25 cellular contexts compared by ENCODE assay signal in the genomic region with DNA sequence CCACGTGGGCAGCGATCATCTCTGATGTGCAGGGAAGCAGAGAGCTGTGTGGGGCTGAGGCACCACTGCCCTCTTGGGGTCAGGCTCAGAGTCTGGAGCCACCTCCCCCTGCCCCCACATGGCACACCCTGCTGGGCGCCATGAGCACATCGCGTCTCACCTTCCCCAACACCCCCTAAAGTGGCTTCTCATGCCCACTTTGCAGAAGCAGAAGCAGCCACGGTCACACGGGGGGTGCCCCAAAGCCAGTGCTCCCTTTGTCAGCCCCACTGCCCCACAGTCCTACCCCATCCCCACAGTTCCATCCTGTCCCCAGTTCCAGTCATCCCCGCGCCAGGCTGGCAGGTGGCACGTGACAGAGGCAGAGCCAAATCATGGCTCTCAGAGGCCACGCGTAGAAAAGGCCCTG. TPM values are rescaled to one million over a fixed set of nuclear protein-coding genes. Genes with fewer than 3 reads are reported as not detected.
A peak's percentile ranks its signal among the peaks of the same experiment; 100 is the strongest.
DNase-seq lines count a peak whose midpoint lies in the region; ATAC-seq, FAIRE-seq and TF ChIP-seq lines count a peak whose summit lies in the region.
"Had no signal": no experiment of that assay in that cellular context is flagged by ENCODE, and none has a peak within 500 bp of the region (broad histone marks: within the 10 kb centered on the region; RNA-seq: fewer than 3 reads in every experiment).

No MANE protein-coding gene starts in this region.

- H3K4me1 Mint-ChIP-seq in activated naive CD8-positive, alpha-beta T cell treated with anti-CD3 and anti-CD28 coated beads, Interleukin-2, amount 10 ng/mL, durations not matched to agents 7 days and 5 days = peaks cover 1% of the 10 kb centered on the region
- peaks cover 4% of the 10 kb centered on the region for H3K4me1 Mint-ChIP-seq in activated naive CD8-positive, alpha-beta T cell treated with anti-CD3 and anti-CD28 coated beads for 36 hours
- H3K4me1 Mint-ChIP-seq: stimulated activated memory B cell treated with anti-CD40 and anti-IgM and Interleukin-4, amounts not matched to agents 10 μg/mL and 1 μg/mL and 100 μg/mL, for 72 hours had no signal

- H3K4me3 Mint-ChIP-seq in activated naive CD8-positive, alpha-beta T cell treated with anti-CD3 and anti-CD28 coated beads, Interleukin-2, amount 10 ng/mL, durations not matched to agents 7 days and 5 days = no peak overlapping the region
- H3K4me3 Mint-ChIP-seq in activated naive CD8-positive, alpha-beta T cell treated with anti-CD3 and anti-CD28 coated beads for 36 hours = no peak overlapping the region
- H3K4me3 Mint-ChIP-seq: stimulated activated memory B cell treated with anti-CD40 and anti-IgM and Interleukin-4, amounts not matched to agents 10 μg/mL and 1 μg/mL and 100 μg/mL, for 72 hours had no signal

- 83% methylated on average over 5 of the region's 12 CpGs for WGBS in K562 (ENCODE audit: insufficient coverage, low coverage, missing lambda C conversion rate)

- no peak for TF ChIP-seq EP300 in K562 (IDR thresholded peaks at IDR 0.05; ENCODE audit: low read length)

- no peaks in the 10 kb centered on the region for H3K36me3 ChIP-seq in K562 (ENCODE audit: control insufficient read depth, insufficient read depth, low read length)
- H3K36me3 ChIP-seq: BE2C, breast epithelium had no signal

- no peaks in the 10 kb centered on the region for H3K9me3 ChIP-seq in K562 (replicated peaks; ENCODE audit: control insufficient read depth, insufficient read depth, low read depth, low read length)
- H3K9me3 ChIP-seq: BE2C, breast epithelium, colonic mucosa had no signal

- H3K9me3 Mint-ChIP-seq in activated naive CD8-positive, alpha-beta T cell treated with anti-CD3 and anti-CD28 coated beads, Interleukin-2, amount 10 ng/mL, durations not matched to agents 7 days and 5 days = no peaks in the 10 kb centered on the region
- no peaks in the 10 kb centered on the region for H3K9me3 Mint-ChIP-seq in activated naive CD8-positive, alpha-beta T cell treated with anti-CD3 and anti-CD28 coated beads for 36 hours
- H3K9me3 Mint-ChIP-seq: stimulated activated memory B cell treated with anti-CD40 and anti-IgM and Interleukin-4, amounts not matched to agents 10 μg/mL and 1 μg/mL and 100 μg/mL, for 72 hours had no signal

- BruUV-seq in K562 (replicated peaks; lab: Mats Ljungman, UMichigan) = no TSS peak

- peak; percentile 8 to 42 (median 39); a peak in 4 of 6 replicates for TF ChIP-seq CTCF in K562 (IDR thresholded peaks at IDR 0.05 in 2 of 3, conservative IDR thresholded peaks at IDR 0.05 in 1 of 3; ENCODE audit: insufficient read depth in 2 of 3, low read depth in 1 of 3, low read length in 3 of 3)
- no peak for TF ChIP-seq CTCF in coronary artery (IDR thresholded peaks at IDR 0.05)

- no peak overlapping the region for H3K9ac ChIP-seq in K562 (ENCODE audit: insufficient read depth in 1 of 2, low read depth in 2 of 2, low read length in 2 of 2)

- CTCF ChIA-PET in K562 (lab: Yijun Ruan, JAX; ENCODE audit: low intra/inter-chr PET ratio) = interaction anchor here (0.6 kb wide), 1 partner anchor 134 kb away, joined by 3 read pairs; no protein-coding TSS in a partner anchor

- FAIRE-seq in K562 (lab: Jason Lieb, UNC) = no peak
- FAIRE-seq: H54, TTC549, urothelium cell line had no signal

- no peak for ATAC-seq in activated naive CD8-positive, alpha-beta T cell treated with anti-CD3 and anti-CD28 coated beads, Interleukin-2, amount 10 ng/mL, durations not matched to agents 7 days and 5 days (ENCODE audit: low read depth)
- ATAC-seq in K562 = 0 out of 3 replicates have a peak, but pooled peaks have one; percentile 39
- no peak for ATAC-seq in HG03025 (IDR thresholded peaks at IDR 0.05; ENCODE audit: low FRiP score, unreplicated experiment)
- ATAC-seq: stimulated activated memory B cell treated with anti-CD40 and anti-IgM and Interleukin-4, amounts not matched to agents 10 μg/mL and 1 μg/mL and 100 μg/mL, for 72 hours had no signal

- H3K79me2 ChIP-seq in K562 (ENCODE audit: control insufficient read depth, insufficient read depth, low read length) = no peaks in the 10 kb centered on the region

- in situ Hi-C loops in K562 (cut with MboI) = no loop called here

- peak in 1 of 2 experiments; percentile 20; a peak in 2 of 4 replicates for TF ChIP-seq RAD21 in K562 (CRISPR knock-in tag; conservative IDR thresholded peaks at IDR 0.05 in 1 of 2, IDR thresholded peaks at IDR 0.05 in 1 of 2)

- no peaks in the 10 kb centered on the region for H3K36me3 Mint-ChIP-seq in activated naive CD8-positive, alpha-beta T cell treated with anti-CD3 and anti-CD28 coated beads, Interleukin-2, amount 10 ng/mL, durations not matched to agents 7 days and 5 days
- no peaks in the 10 kb centered on the region for H3K36me3 Mint-ChIP-seq in activated naive CD8-positive, alpha-beta T cell treated with anti-CD3 and anti-CD28 coated beads for 36 hours

- no peak overlapping the region for H3K4me2 ChIP-seq in K562 (ENCODE audit: insufficient read depth, low read length)

- no peak overlapping the region for H2AFZ ChIP-seq in K562 (ENCODE audit: low read depth, low read length)

- H3K27me3 ChIP-seq in K562 (ENCODE audit: control insufficient read depth in 2 of 2, insufficient read depth in 2 of 2, low read length in 2 of 2) = no peaks in the 10 kb centered on the region
- H3K27me3 ChIP-seq: BE2C, breast epithelium, colonic mucosa had no signal

- peak overlapping the region; percentile 30 for H3K27ac Mint-ChIP-seq in activated naive CD8-positive, alpha-beta T cell treated with anti-CD3 and anti-CD28 coated beads, Interleukin-2, amount 10 ng/mL, durations not matched to agents 7 days and 5 days
- H3K27ac Mint-ChIP-seq in activated naive CD8-positive, alpha-beta T cell treated with anti-CD3 and anti-CD28 coated beads for 36 hours = no peak overlapping the region
- H3K27ac Mint-ChIP-seq: stimulated activated memory B cell treated with anti-CD40 and anti-IgM and Interleukin-4, amounts not matched to agents 10 μg/mL and 1 μg/mL and 100 μg/mL, for 72 hours had no signal

- no peak overlapping the region for H3K27ac ChIP-seq in K562 (ENCODE audit: extremely low read depth, low read depth, low read length)
- H3K27ac ChIP-seq in temporal lobe (ENCODE audit: low read depth, low read length) = peak overlapping the region; percentile 85
- no peak overlapping the region for H3K27ac ChIP-seq in coronary artery
- H3K27ac ChIP-seq: breast epithelium, colonic mucosa had no signal

- no peak for TF ChIP-seq POLR2A in K562 (conservative IDR thresholded peaks at IDR 0.05)

- H3K4me3 ChIP-seq in K562 = no peak overlapping the region
- no peak overlapping the region for H3K4me3 ChIP-seq in coronary artery
- H3K4me3 ChIP-seq: breast epithelium, colonic mucosa had no signal

- POLR2A ChIA-PET in activated naive CD8-positive, alpha-beta T cell treated with anti-CD3 and anti-CD28 coated beads, Interleukin-2, amount 10 ng/mL, durations not matched to agents 7 days and 5 days (lab: Charles Lee) = no interaction called here
- POLR2A ChIA-PET in K562 (lab: Yijun Ruan, JAX) = interaction anchor here (1.1 kb wide), 1 partner anchor 96 kb away, joined by 3 read pairs; no protein-coding TSS in a partner anchor

- peaks cover 0 to 27% of the 10 kb centered on the region in 2 experiments; a peak in 2 of 5 replicates for H3K4me1 ChIP-seq in K562 (replicated peaks in 1 of 2; ENCODE audit: control insufficient read depth in 2 of 2, insufficient read depth in 2 of 2, low read length in 2 of 2)
- H3K4me1 ChIP-seq: BE2C, colonic mucosa had no signal

- intact Hi-C loops in K562 (cut with micrococcal nuclease) = loop anchor here (10.0 kb wide), 1 partner anchor 95 kb away; no protein-coding TSS in a partner anchor

- no peaks in the 10 kb centered on the region for H4K20me1 ChIP-seq in K562 (replicated peaks; ENCODE audit: control insufficient read depth, insufficient read depth, low read length)

- no peaks in the 10 kb centered on the region for H3K27me3 Mint-ChIP-seq in activated naive CD8-positive, alpha-beta T cell treated with anti-CD3 and anti-CD28 coated beads, Interleukin-2, amount 10 ng/mL, durations not matched to agents 7 days and 5 days
- H3K27me3 Mint-ChIP-seq in activated naive CD8-positive, alpha-beta T cell treated with anti-CD3 and anti-CD28 coated beads for 36 hours = no peaks in the 10 kb centered on the region
- H3K27me3 Mint-ChIP-seq: stimulated activated memory B cell treated with anti-CD40 and anti-IgM and Interleukin-4, amounts not matched to agents 10 μg/mL and 1 μg/mL and 100 μg/mL, for 72 hours had no signal

- H3K9me1 ChIP-seq in K562 (ENCODE audit: control insufficient read depth, insufficient read depth, low read length) = no peaks in the 10 kb centered on the region

- no peak for DNase-seq in activated naive CD8-positive, alpha-beta T cell treated with anti-CD3 and anti-CD28 coated beads, Interleukin-2, amount 10 ng/mL, durations not matched to agents 7 days and 5 days
- no peak for DNase-seq in activated naive CD8-positive, alpha-beta T cell treated with anti-CD3 and anti-CD28 coated beads for 36 hours
- DNase-seq in K562 (ENCODE audit: extremely low read depth in 1 of 4, low spot score in 3 of 4) = no peak
- DNase-seq in iPS-NIHi7 (ENCODE audit: extremely low spot score) = peak; percentile 42
- DNase-seq in NK-92 treated with Interleukin-12 subunit alpha and Interleukin-12 subunit beta, amount 100 ng/mL, for 24 hours (lab: John Stamatoyannopoulos, UW) = no peak
- no peak for DNase-seq in coronary artery (ENCODE audit: low spot score)
- DNase-seq: activated CD4-positive, alpha-beta T cell treated with anti-CD3 and anti-CD28 coated beads for 1 hour; activated CD8-positive, alpha-beta memory T cell treated with anti-CD3 and anti-CD28 coated beads for 24 hours; activated gamma-delta T cell treated with Interleukin-2 at 50 U/mL for 16 hours; activated T-cell treated with anti-CD3 and anti-CD28 coated beads, Interleukin-2, amount 50 U/mL, for 1 hour; BE2C; colonic mucosa; DMS79; mammary epithelial cell; NCI-H446; SIG-M5; stimulated activated CD4-positive, alpha-beta T cell treated with anti-CD3 and anti-CD28 coated beads, Interleukin-2, amount 100 ng/mL, for 48 hours; T-helper 1 cell had no signal

RNA-seq across cellular contexts. Expression of gene SDCBP2, which starts 19.5 kb away (rescaled TPM):
- 1 to 10 TPM; 3.7 to 5.1 TPM for total RNA-seq in activated naive CD8-positive, alpha-beta T cell treated with anti-CD3 and anti-CD28 coated beads, Interleukin-2, amount 10 ng/mL, durations not matched to agents 7 days and 5 days
- 1 to 10 TPM; 3.3 to 3.9 TPM for total RNA-seq in activated naive CD8-positive, alpha-beta T cell treated with anti-CD3 and anti-CD28 coated beads for 36 hours
- total RNA-seq in K562 (2011; cell fraction: chromatin; rRNA removed; ENCODE audit: low replicate concordance) = 0.84 and 1.6 TPM in 2 replicates
- total RNA-seq in K562 (2011; cell fraction: nucleolus; rRNA removed) = 1.6 and 1.7 TPM in 2 replicates
- 1.4 and 1.8 TPM in 2 replicates for total RNA-seq in K562 (2011; cell fraction: nucleoplasm; rRNA removed)
- total RNA-seq in K562 (2014; rRNA removed) (0.27 and 1.6 TPM in 2 replicates), K562 (2014; rRNA removed; fragmentation: Illumina TruSeq; extraction: Trizol) (0.77 and 0.80 TPM in 2 replicates), K562 (2015; rRNA removed; fragmentation: Illumina TruSeq; extraction: Trizol) (0.91 and 1.2 TPM in 2 replicates), K562 (2021) (1.0 and 1.2 TPM in 2 replicates), temporal lobe (2.7 TPM)
- polyA plus RNA-seq in K562 (2011; rRNA removed) (0.71 and 2.1 TPM in 2 replicates), K562 (2014; fragmentation: Illumina TruSeq; extraction: Trizol) (0.97 and 1.3 TPM in 2 replicates), K562 (2014; fragmentation: Nextera tagmentation; extraction: Ambion mirVana) (under 1 TPM; 0.06 to 0.07 TPM), K562 (2014; rRNA removed) (1.2 and 1.3 TPM in 2 replicates)
- polyA plus RNA-seq in K562 (2011; cell fraction: cytosol; rRNA removed) = 1.6 and 2.3 TPM in 2 replicates
- 2.9 and 5.0 TPM in 2 replicates for polyA plus RNA-seq in K562 (2011; cell fraction: nucleus; rRNA removed)
- 0.92 and 1.1 TPM in 2 replicates for polyA plus RNA-seq in K562 (2012)
- 0.60 and 0.74 TPM in 2 replicates for polyA minus RNA-seq in K562 (2011; rRNA and poly(A)+ RNA removed)
- polyA minus RNA-seq in K562 (2011; cell fraction: cytosol; rRNA and poly(A)+ RNA removed) = not detected in 2 replicates
- 0.54 and 0.56 TPM in 2 replicates for polyA minus RNA-seq in K562 (2011; cell fraction: nucleus; rRNA and poly(A)+ RNA removed)

RNA-seq across cellular contexts. Expression of gene SNPH, which starts 43.3 kb away (rescaled TPM):
- total RNA-seq in activated naive CD8-positive, alpha-beta T cell treated with anti-CD3 and anti-CD28 coated beads, Interleukin-2, amount 10 ng/mL, durations not matched to agents 7 days and 5 days = 1 to 10 TPM; 8.8 to 9.7 TPM
- total RNA-seq in activated naive CD8-positive, alpha-beta T cell treated with anti-CD3 and anti-CD28 coated beads for 36 hours = 1 to 10 TPM; 3.2 to 3.6 TPM
- total RNA-seq in K562 (2011; cell fraction: chromatin; rRNA removed; ENCODE audit: low replicate concordance) = 3.4 and 5.0 TPM in 2 replicates
- 2.8 TPM in 2 replicates for total RNA-seq in K562 (2011; cell fraction: nucleolus; rRNA removed)
- 2.8 and 3.2 TPM in 2 replicates for total RNA-seq in K562 (2011; cell fraction: nucleoplasm; rRNA removed)
- total RNA-seq in K562 (2014; rRNA removed) (4.2 and 5.7 TPM in 2 replicates), K562 (2014; rRNA removed; fragmentation: Illumina TruSeq; extraction: Trizol) (0.80 and 0.98 TPM in 2 replicates), K562 (2015; rRNA removed; fragmentation: Illumina TruSeq; extraction: Trizol) (1.3 and 1.4 TPM in 2 replicates), K562 (2021) (3.9 TPM in 2 replicates), temporal lobe (13.5 TPM)
- polyA plus RNA-seq in K562 (2011; rRNA removed) (1.1 and 1.4 TPM in 2 replicates), K562 (2014; fragmentation: Illumina TruSeq; extraction: Trizol) (1.5 and 2.1 TPM in 2 replicates), K562 (2014; fragmentation: Nextera tagmentation; extraction: Ambion mirVana) (under 1 TPM; 0.03 to 0.08 TPM), K562 (2014; rRNA removed) (2.1 and 2.8 TPM in 2 replicates)
- polyA plus RNA-seq in K562 (2011; cell fraction: cytosol; rRNA removed) = 1.2 and 3.1 TPM in 2 replicates
- polyA plus RNA-seq in K562 (2011; cell fraction: nucleus; rRNA removed) = 3.4 and 6.9 TPM in 2 replicates
- polyA plus RNA-seq in K562 (2012) = 1.4 and 2.6 TPM in 2 replicates
- polyA minus RNA-seq in K562 (2011; rRNA and poly(A)+ RNA removed) = 0.69 and 0.91 TPM in 2 replicates
- polyA minus RNA-seq in K562 (2011; cell fraction: cytosol; rRNA and poly(A)+ RNA removed) = 2.2 and 2.4 TPM in 2 replicates
- 1.3 and 1.6 TPM in 2 replicates for polyA minus RNA-seq in K562 (2011; cell fraction: nucleus; rRNA and poly(A)+ RNA removed)
